Comparison of ENCODE assay signal across 9 cellular contexts in the genomic region with DNA sequence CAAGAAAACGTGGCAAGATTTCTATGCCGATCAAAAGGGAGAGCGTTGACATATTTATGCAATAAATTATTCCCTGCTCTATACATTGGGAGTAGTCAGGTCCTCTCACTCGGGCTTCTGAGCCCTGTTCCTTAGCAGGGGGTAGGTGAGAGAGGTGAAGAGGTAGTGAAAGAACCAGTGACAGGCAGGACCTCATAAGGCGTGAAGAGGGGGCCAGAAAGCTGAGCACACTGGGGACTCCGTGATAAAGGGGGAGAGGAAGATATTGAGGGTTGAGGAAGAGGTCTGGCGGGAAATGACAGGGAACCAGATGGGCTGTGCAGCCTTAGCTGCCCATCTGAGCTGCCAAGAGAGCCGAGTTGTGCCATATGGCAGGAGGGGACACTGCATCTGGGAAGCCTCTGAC. TPM values are rescaled to one million over a fixed set of nuclear protein-coding genes. Genes with fewer than 3 reads are reported as not detected.
DNase-seq lines count a peak whose midpoint lies in the region; ATAC-seq and TF ChIP-seq lines count a peak whose summit lies in the region.
"Had no signal": no experiment of that assay in that cellular context is flagged by ENCODE, and none has a peak within 500 bp of the region (broad histone marks: within the 10 kb centered on the region; RNA-seq: fewer than 3 reads in every experiment).

No MANE protein-coding gene starts in this region.

- no peak overlapping the region for H3K4me3 ChIP-seq in KMS-11 (IDR thresholded peaks at IDR 0.05; ENCODE audit: insufficient read depth, low read depth, low read length)
- H3K4me3 ChIP-seq in breast epithelium, result peak overlapping the region; percentile 35 to 67 (median 53)

- POLR2A ChIA-PET in CD4-positive, alpha-beta T cell (lab: Charles Lee), result no interaction called here

- peaks cover 80% of the 10 kb centered on the region for H3K27me3 ChIP-seq in CD4-positive, alpha-beta T cell (ENCODE audit: control insufficient read depth, insufficient read depth, low read length)
- H3K27me3 ChIP-seq in KMS-11 (ENCODE audit: insufficient read depth, low read depth) (0 out of 2 replicates have a peak, but pooled peaks cover 4% of the 10 kb centered on the region), breast epithelium (peaks cover 0 to 41% of the 10 kb centered on the region in 2 donors)

- ATAC-seq in CD4-positive, alpha-beta T cell (ENCODE audit: poor library complexity), result peak; percentile 10
- peak; percentile 5 for ATAC-seq in GM19452 (IDR thresholded peaks at IDR 0.05; ENCODE audit: unreplicated experiment)
- no peak for ATAC-seq in natural killer cell treated with Interleukin-12 subunit alpha and Interleukin-12 subunit beta and Interleukin-15 and Interleukin-18, amount 100 ng/mL, for 72 hours

- no peak overlapping the region for H3K27ac Mint-ChIP-seq in CD4-positive, alpha-beta T cell
- H3K27ac Mint-ChIP-seq in natural killer cell treated with Interleukin-12 subunit alpha and Interleukin-12 subunit beta and Interleukin-15 and Interleukin-18, amount 100 ng/mL, for 72 hours, result no peak overlapping the region

- DNase-seq in CD4-positive, alpha-beta T cell, result no peak
- DNase-seq in breast epithelium (ENCODE audit: low spot score in 2 of 2) (no peak), GDM1 (lab: John Stamatoyannopoulos, UW) (no peak)
- no peak for DNase-seq in natural killer cell treated with Interleukin-12 subunit alpha and Interleukin-12 subunit beta and Interleukin-15 and Interleukin-18, amount 100 ng/mL, for 72 hours (ENCODE audit: low spot score)
- no peak for DNase-seq in stimulated activated CD4-positive, alpha-beta T cell treated with anti-CD3 and anti-CD28 coated beads, Interleukin-15, amount 100 ng/mL, for 24 hours
- no peak for DNase-seq in central memory CD4-positive, alpha-beta T cell

- H3K4me1 ChIP-seq in KMS-11 (ENCODE audit: low read depth, poor library complexity, severe bottlenecking) (peaks cover 34% of the 10 kb centered on the region), breast epithelium (peaks cover 0 to 5% of the 10 kb centered on the region in 2 donors)

- peak overlapping the region; percentile 79 for H3K4me2 ChIP-seq in KMS-11

- peak overlapping the region; percentile 72 for H2AFZ ChIP-seq in KMS-11 (ENCODE audit: low read depth)

- H3K27ac ChIP-seq in CD4-positive, alpha-beta T cell (ENCODE audit: low read depth, low read length), result no peak overlapping the region
- H3K27ac ChIP-seq in KMS-11 (peak overlapping the region; percentile 50), breast epithelium (no peak overlapping the region)

- no peaks in the 10 kb centered on the region for H3K9me3 Mint-ChIP-seq in CD4-positive, alpha-beta T cell
- no peaks in the 10 kb centered on the region for H3K9me3 Mint-ChIP-seq in natural killer cell treated with Interleukin-12 subunit alpha and Interleukin-12 subunit beta and Interleukin-15 and Interleukin-18, amount 100 ng/mL, for 72 hours

- peaks cover 86% of the 10 kb centered on the region for H3K27me3 Mint-ChIP-seq in CD4-positive, alpha-beta T cell
- peaks cover 37 to 65% of the 10 kb centered on the region in 2 donors for H3K27me3 Mint-ChIP-seq in natural killer cell treated with Interleukin-12 subunit alpha and Interleukin-12 subunit beta and Interleukin-15 and Interleukin-18, amount 100 ng/mL, for 72 hours

- H3K36me3 ChIP-seq in KMS-11 (ENCODE audit: insufficient read depth), result no peaks in the 10 kb centered on the region
- no peaks in the 10 kb centered on the region for H3K36me3 ChIP-seq in breast epithelium

- H3K4me1 Mint-ChIP-seq in CD4-positive, alpha-beta T cell (ENCODE audit: low read depth), result peaks cover 43% of the 10 kb centered on the region
- H3K4me1 Mint-ChIP-seq in natural killer cell treated with Interleukin-12 subunit alpha and Interleukin-12 subunit beta and Interleukin-15 and Interleukin-18, amount 100 ng/mL, for 72 hours (ENCODE audit: low read depth in 2 of 2), result peaks cover 16 to 22% of the 10 kb centered on the region in 2 donors

- peak overlapping the region; percentile 74 for H3K9ac ChIP-seq in KMS-11

- intact Hi-C loops in CD4-positive, alpha-beta T cell (cut with DNase I, micrococcal nuclease), result loop anchor here (5.0 to 10.0 kb wide), 5 partner anchors 59 to 519 kb away; partner anchors contain the start of genes CCNO (in 1 of the 2), DHX29 (in 1 of the 2) and MTREX (in 1 of the 2)
- intact Hi-C loops in breast epithelium (cut with DNase I; ENCODE audit: low total_unique reads), result loop anchor here (10.0 kb wide), 1 partner anchor 521 kb away; no protein-coding TSS in a partner anchor

- H3K4me3 Mint-ChIP-seq in CD4-positive, alpha-beta T cell, result peak overlapping the region; percentile 89
- peak overlapping the region; percentile 87 for H3K4me3 Mint-ChIP-seq in natural killer cell treated with Interleukin-12 subunit alpha and Interleukin-12 subunit beta and Interleukin-15 and Interleukin-18, amount 100 ng/mL, for 72 hours

- CTCF ChIA-PET in CD4-positive, alpha-beta T cell (lab: Charles Lee), result interaction anchor here (1.4 kb wide), 1 partner anchor 60 kb away, joined by 4 read pairs; the partner anchor contains the start of gene CCNO

- no peaks in the 10 kb centered on the region for H3K36me3 Mint-ChIP-seq in CD4-positive, alpha-beta T cell (ENCODE audit: low read depth)
- H3K36me3 Mint-ChIP-seq in natural killer cell treated with Interleukin-12 subunit alpha and Interleukin-12 subunit beta and Interleukin-15 and Interleukin-18, amount 100 ng/mL, for 72 hours, result peaks cover 5% of the 10 kb centered on the region

- no peak for TF ChIP-seq POLR2A in breast epithelium (IDR thresholded peaks at IDR 0.05)

- TF ChIP-seq CTCF in CD4-positive, alpha-beta T cell (IDR thresholded peaks at IDR 0.05), result no peak
- 0 out of 2 replicates have a peak, but pooled peaks have one; percentile 9 for TF ChIP-seq CTCF in KMS-11 (conservative IDR thresholded peaks at IDR 0.05; ENCODE audit: low read depth, low read length)
- TF ChIP-seq CTCF in breast epithelium (IDR thresholded peaks at IDR 0.05), result no peak

- H3K9me3 ChIP-seq in CD4-positive, alpha-beta T cell (ENCODE audit: control insufficient read depth, low read length), result no peaks in the 10 kb centered on the region
- no peaks in the 10 kb centered on the region for H3K9me3 ChIP-seq in breast epithelium

- no peaks in the 10 kb centered on the region for H3K79me2 ChIP-seq in KMS-11 (ENCODE audit: insufficient read depth, low read depth)

- H4K20me1 ChIP-seq in KMS-11 (ENCODE audit: insufficient read depth), result no peaks in the 10 kb centered on the region

RNA-seq across cellular contexts. Expression of gene CDC20B, which starts 0.7 kb away (rescaled TPM):
- not detected for total RNA-seq in CD4-positive, alpha-beta T cell
- not detected for total RNA-seq in breast epithelium
- total RNA-seq in natural killer cell treated with Interleukin-12 subunit alpha and Interleukin-12 subunit beta and Interleukin-15 and Interleukin-18, amount 100 ng/mL, for 72 hours, result under 1 TPM in 1 of 2 donors, not detected in 1; 0.31 TPM
- total RNA-seq: HT1080 had no signal

RNA-seq across cellular contexts. Expression of gene GPX8, which starts 13.7 kb away (rescaled TPM):
- not detected for total RNA-seq in CD4-positive, alpha-beta T cell
- 10 to 100 TPM; 14.4 to 24.9 (median 21.0) TPM for total RNA-seq in breast epithelium
- not detected for total RNA-seq in natural killer cell treated with Interleukin-12 subunit alpha and Interleukin-12 subunit beta and Interleukin-15 and Interleukin-18, amount 100 ng/mL, for 72 hours

RNA-seq across cellular contexts. Expression of gene MCIDAS, which starts 53.4 kb away (rescaled TPM):
- total RNA-seq in CD4-positive, alpha-beta T cell, result not detected
- total RNA-seq in breast epithelium, result under 1 TPM in 2 of 3 donors, not detected in 1; 0.73 to 0.98 TPM
- not detected for total RNA-seq in natural killer cell treated with Interleukin-12 subunit alpha and Interleukin-12 subunit beta and Interleukin-15 and Interleukin-18, amount 100 ng/mL, for 72 hours

RNA-seq across cellular contexts. Expression of gene CCNO, which starts 59.7 kb away (rescaled TPM):
- not detected for total RNA-seq in CD4-positive, alpha-beta T cell
- total RNA-seq in breast epithelium, result 1 to 10 TPM in 2 of 3 donors, under 1 TPM in 1; 0.32 to 4.3 (median 3.2) TPM
- total RNA-seq in natural killer cell treated with Interleukin-12 subunit alpha and Interleukin-12 subunit beta and Interleukin-15 and Interleukin-18, amount 100 ng/mL, for 72 hours, result not detected

Comparison
In these comparisons a context has a peak if more than half of its experiments do, and no peak if none do; other contexts are left out.
1. ATAC-seq: peak in CD4-positive, alpha-beta T cell (single experiment) and GM19452 (single experiment); none in natural killer cell treated with Interleukin-12 subunit alpha and Interleukin-12 subunit beta and Interleukin-15 and Interleukin-18, amount 100 ng/mL, for 72 hours (0 of 2).
2. RNA of gene GPX8, which starts 13.7 kb away (total RNA-seq): 14.4 to 24.9 TPM in breast epithelium; not detected in CD4-positive, alpha-beta T cell and not detected in natural killer cell treated with Interleukin-12 subunit alpha and Interleukin-12 subunit beta and Interleukin-15 and Interleukin-18, amount 100 ng/mL, for 72 hours; every median in the first group is over 10 times any median in the second.